ENCODE assay signal across 8 cellular contexts in genomic region chr3:145094355-145094941, GRCh38.
DNase-seq lines count a peak whose midpoint lies in the region; ATAC-seq and TF ChIP-seq lines count a peak whose summit lies in the region.

No MANE protein-coding gene starts in this region.

- H3K36me3 ChIP-seq in tibial nerve, result no peaks in the 10 kb centered on the region

- H3K27me3 Mint-ChIP-seq in osteocyte (ENCODE audit: unreplicated experiment) (no peaks in the 10 kb centered on the region), H9 (ENCODE audit: low read depth) (no peaks in the 10 kb centered on the region)

- H3K9me3 Mint-ChIP-seq in osteocyte (ENCODE audit: unreplicated experiment) (no peaks in the 10 kb centered on the region), H9 (no peaks in the 10 kb centered on the region)

- H3K9me3 ChIP-seq in H9 (ENCODE audit: control insufficient read depth, low read depth, low read length) (no peaks in the 10 kb centered on the region), tibial nerve (no peaks in the 10 kb centered on the region)

- no peak for TF ChIP-seq RAD21 in Ishikawa (IDR thresholded peaks at IDR 0.05; ENCODE audit: low read depth)

- peak; percentile 90 for ATAC-seq in GM21737 (IDR thresholded peaks at IDR 0.05; ENCODE audit: unreplicated experiment)

- H4K5ac ChIP-seq in H9 (ENCODE audit: insufficient read length, low read depth, low read length), result no peak overlapping the region

- H3K4ac ChIP-seq in H9 (ENCODE audit: low read depth, low read length), result no peak overlapping the region

- TF ChIP-seq CTCF in GM12864 (IDR thresholded peaks at IDR 0.05; ENCODE audit: low read depth, low read length, missing control alignments), result no peak
- no peak for TF ChIP-seq CTCF in osteocyte (IDR thresholded peaks at IDR 0.05)
- no peak for TF ChIP-seq CTCF in H9 (conservative IDR thresholded peaks at IDR 0.05)
- no peak for TF ChIP-seq CTCF in tibial nerve (IDR thresholded peaks at IDR 0.05)

- H3K36me3 Mint-ChIP-seq in osteocyte (ENCODE audit: unreplicated experiment) (no peaks in the 10 kb centered on the region), H9 (ENCODE audit: insufficient read depth in 1 of 3, low read depth in 3 of 3) (no peaks in the 10 kb centered on the region; a peak in 1 of 7 replicates)

- peak; percentile 3 for DNase-seq in GM12864 (ENCODE audit: low read depth)
- peak; percentile 73 for DNase-seq in astrocyte of the hippocampus (ENCODE audit: low read depth, low spot score)
- no peak for DNase-seq in osteocyte (ENCODE audit: extremely low spot score, unreplicated experiment)
- DNase-seq in H9, result no peak
- no peak for DNase-seq in HuH-7 (ENCODE audit: low spot score)
- DNase-seq in tibial nerve (ENCODE audit: low spot score in 2 of 2), result no peak

- no peak overlapping the region for H4K8ac ChIP-seq in H9 (replicated peaks; ENCODE audit: insufficient read length, low read depth, low read length)

- H3K4me3 Mint-ChIP-seq in osteocyte (ENCODE audit: unreplicated experiment) (no peak overlapping the region), H9 (no peak overlapping the region)

- no peak overlapping the region for H2BK120ac ChIP-seq in H9 (ENCODE audit: low read depth, low read length, poor library complexity, severe bottlenecking)

- H2BK15ac ChIP-seq in H9 (ENCODE audit: low read depth, low read length), result no peak overlapping the region

- H2BK5ac ChIP-seq in H9 (ENCODE audit: insufficient read length, low read length), result no peak overlapping the region

- H3K27ac Mint-ChIP-seq in osteocyte (ENCODE audit: unreplicated experiment), result peak overlapping the region; percentile 29
- 0 out of 7 replicates have a peak overlapping the region, but pooled peaks of 1 of the 3 experiments have one; percentile 19 for H3K27ac Mint-ChIP-seq in H9

- no peak overlapping the region for H3K9ac ChIP-seq in H9 (ENCODE audit: extremely low read depth, insufficient read length, low read length)

- no peak overlapping the region for H3K18ac ChIP-seq in H9 (ENCODE audit: insufficient read length, low read depth, low read length)

- H2BK20ac ChIP-seq in H9 (ENCODE audit: low read depth, low read length, poor library complexity, severe bottlenecking), result no peak overlapping the region

- H3K4me2 ChIP-seq in H9 (ENCODE audit: insufficient read depth, insufficient read length, low read length), result no peak overlapping the region

- H3K23me2 ChIP-seq in H9 (ENCODE audit: insufficient read length, low read depth, low read length, poor library complexity, severe bottlenecking), result no peaks in the 10 kb centered on the region

- H4K20me1 ChIP-seq in H9 (ENCODE audit: control insufficient read depth, insufficient read depth, insufficient read length), result no peaks in the 10 kb centered on the region

- H3K4me1 ChIP-seq in H9 (ENCODE audit: insufficient read depth, low read length) (no peaks in the 10 kb centered on the region), tibial nerve (no peaks in the 10 kb centered on the region)

- H3K4me3 ChIP-seq in GM12864 (ENCODE audit: low read depth, low read length) (no peak overlapping the region), tibial nerve (no peak overlapping the region)

- no peak for TF ChIP-seq POLR2A in tibial nerve (IDR thresholded peaks at IDR 0.05)

- H2AFZ ChIP-seq in H9 (ENCODE audit: low read length), result no peak overlapping the region

- H3K56ac ChIP-seq in H9 (ENCODE audit: insufficient read length, low read depth, low read length), result no peak overlapping the region

- H3K27me3 ChIP-seq in H9 (ENCODE audit: insufficient read depth, low read length) (no peaks in the 10 kb centered on the region), tibial nerve (no peaks in the 10 kb centered on the region)

- no peaks in the 10 kb centered on the region for H3K79me1 ChIP-seq in H9 (ENCODE audit: insufficient read depth, low read depth, low read length, poor library complexity, severe bottlenecking)

- no peak overlapping the region for H2BK12ac ChIP-seq in H9 (ENCODE audit: insufficient read length, low read depth, low read length)

- no peaks in the 10 kb centered on the region for H3K79me2 ChIP-seq in H9 (ENCODE audit: insufficient read depth, low read length)

- no peak for TF ChIP-seq EP300 in Ishikawa (IDR thresholded peaks at IDR 0.05; ENCODE audit: borderline replicate concordance)
- TF ChIP-seq EP300 in tibial nerve (IDR thresholded peaks at IDR 0.05), result no peak

- H3K27ac ChIP-seq in H9 (ENCODE audit: insufficient read length, low read depth, low read length) (no peak overlapping the region), tibial nerve (no peak overlapping the region)

- no peak overlapping the region for H3K14ac ChIP-seq in H9 (ENCODE audit: insufficient read depth, low read length)

- H3K4me1 Mint-ChIP-seq in osteocyte (ENCODE audit: unreplicated experiment) (peaks cover 6% of the 10 kb centered on the region), H9 (peaks cover 0 to 2% of the 10 kb centered on the region in 2 experiments; a peak in 1 of 4 replicates)

- no peak overlapping the region for H3T11ph ChIP-seq in H9 (ENCODE audit: low read length)

- H4K91ac ChIP-seq in H9 (ENCODE audit: insufficient read length, low read depth, low read length), result no peak overlapping the region

- WGBS in H9 (ENCODE audit: extremely low coverage, insufficient read length, low lambda C conversion rate), result no CpG with 5 or more reads among the region's 3 CpGs
- 12 to 17% methylated on average over 3 of the region's 3 CpGs for WGBS in tibial nerve, 2 donors

- H3K23ac ChIP-seq in H9 (ENCODE audit: insufficient read length, low read depth, low read length), result no peak overlapping the region

- H2AK5ac ChIP-seq in H9 (ENCODE audit: insufficient read length, low read length), result no peak overlapping the region

TF ChIP-seq in Ishikawa, 13 proteins besides CTCF, POLR2A, EP300 and RAD21:
- TF ChIP-seq CREB1 (IDR thresholded peaks at IDR 0.05; ENCODE audit: low read depth) (peak; percentile 76), TCF12 (IDR thresholded peaks at IDR 0.05; ENCODE audit: low read depth) (no peak)

Comparison
In these comparisons a context has a peak if more than half of its experiments do, and no peak if none do; other contexts are left out.
1. DNase-seq: peak in GM12864 (single experiment) and astrocyte of the hippocampus (single experiment); none in osteocyte (single experiment), H9 (single experiment), HuH-7 (single experiment) and tibial nerve (0 of 2).